In genomic region chr1:67053785-67054759, GRCh38 we compare ENCODE assay signal across 8 cellular contexts. TPM values are rescaled to one million over a fixed set of nuclear protein-coding genes. Genes with fewer than 3 reads are reported as not detected.
DNase-seq lines count a peak whose midpoint lies in the region; ATAC-seq, FAIRE-seq and TF ChIP-seq lines count a peak whose summit lies in the region.

TSS of gene SLC35D1 (minus strand) at chr1:67054148. CDS start at chr1:67054013, 135 bp downstream.

- H3K9ac ChIP-seq in adipocyte (ENCODE audit: low read length), result peak within 1 kb of the TSS; percentile 90

- H3K36me3 Mint-ChIP-seq in T-cell, result peaks cover 12% of the 10 kb centered on the region
- H3K36me3 Mint-ChIP-seq in progenitor cell of endocrine pancreas (ENCODE audit: insufficient read depth), result peaks cover 3% of the 10 kb centered on the region

- H3K27me3 Mint-ChIP-seq in T-cell (no peaks in the 10 kb centered on the region), progenitor cell of endocrine pancreas (peaks cover under 1% of the 10 kb centered on the region)

- intact Hi-C loops in left cardiac atrium (cut with DNase I), result loop anchor here in 1 of 2 donors (5.0 kb wide), 1 partner anchor 122 kb away; no protein-coding TSS in a partner anchor

- CTCF ChIA-PET in T-cell (lab: Charles Lee), result interaction anchor here (0.6 to 1.3 kb wide), 7 partner anchors 58 to 289 kb away, joined by 3 to 9 read pairs (median 4); no protein-coding TSS in a partner anchor

- POLR2A ChIA-PET in T-cell (lab: Charles Lee), result interaction anchor here (0.5 to 1.5 kb wide), 6 partner anchors 36 to 750 kb away, joined by 3 read pairs; partner anchors contain the start of genes DNAI4 (in 1 of the 2) and MIER1 (in 1 of the 2)

- TF ChIP-seq CTCF in progenitor cell of endocrine pancreas (IDR thresholded peaks at IDR 0.05; ENCODE audit: unreplicated experiment), result no peak

- H3K27ac Mint-ChIP-seq in T-cell, result peak within 1 kb of the TSS; percentile 92 to 96
- H3K27ac Mint-ChIP-seq in progenitor cell of endocrine pancreas, result peak within 1 kb of the TSS; percentile 98

- no peaks in the 10 kb centered on the region for H3K9me3 Mint-ChIP-seq in T-cell
- H3K9me3 Mint-ChIP-seq in progenitor cell of endocrine pancreas (ENCODE audit: low read depth), result no peaks in the 10 kb centered on the region

- H3K4me3 Mint-ChIP-seq in T-cell, result peak within 1 kb of the TSS; percentile 87 to 93 (median 89)
- H3K4me3 Mint-ChIP-seq in progenitor cell of endocrine pancreas (ENCODE audit: low read depth), result peak within 1 kb of the TSS; percentile 87

- peak; percentile 78; the same call in 1 of the 2 replicates for TF ChIP-seq POLR2A in GM12892 (IDR thresholded peaks at IDR 0.05; ENCODE audit: low read depth, low read length)

- peak; percentile 82 for ATAC-seq in HG02678 (IDR thresholded peaks at IDR 0.05; ENCODE audit: unreplicated experiment)
- peak; percentile 79 to 85 (median 84) for ATAC-seq in T-cell (replicated peaks in 1 of 4)
- ATAC-seq in left cardiac atrium, result peak; percentile 86

- no peaks in the 10 kb centered on the region for H3K9me3 ChIP-seq in adipocyte (ENCODE audit: control insufficient read depth, low read length)

- peak; percentile 92 for FAIRE-seq in GM12892 (lab: Jason Lieb, UNC)

- peaks cover 12% of the 10 kb centered on the region for H3K36me3 ChIP-seq in adipocyte (ENCODE audit: control insufficient read depth, insufficient read depth, low read length, severe bottlenecking)

- peak within 1 kb of the TSS; percentile 95 for H3K4me3 ChIP-seq in adipocyte (ENCODE audit: low read length)

- H3K27me3 ChIP-seq in adipocyte (replicated peaks; ENCODE audit: control insufficient read depth, insufficient read depth, low read length), result no peaks in the 10 kb centered on the region

- DNase-seq in GM12892 (ENCODE audit: insufficient read length), result peak; percentile 70
- DNase-seq in NCI-H1105 (lab: John Stamatoyannopoulos, UW), result peak; percentile 91
- peak; percentile 50 to 80 (median 70) for DNase-seq in T-cell
- DNase-seq in adipocyte (ENCODE audit: low read depth), result peak; percentile 75
- peak; percentile 76 for DNase-seq in left cardiac atrium
- DNase-seq in progenitor cell of endocrine pancreas (ENCODE audit: low spot score, unreplicated experiment), result peak; percentile 83
- peak; percentile 70 for DNase-seq in ureter (ENCODE audit: low spot score)

- peaks cover 22% of the 10 kb centered on the region for H3K4me1 ChIP-seq in adipocyte (ENCODE audit: control insufficient read depth, insufficient read depth, low read length)

- H3K4me1 Mint-ChIP-seq in T-cell (peaks cover 30 to 34% (median 30%) of the 10 kb centered on the region in 3 donors), progenitor cell of endocrine pancreas (ENCODE audit: low read depth) (peaks cover 20% of the 10 kb centered on the region)

RNA-seq across cellular contexts. Expression of gene SLC35D1, which starts in this region (rescaled TPM):
- polyA plus RNA-seq in GM12892 (2012; ENCODE audit: missing spikeins), result 5.6 TPM
- total RNA-seq in T-cell (10 to 100 TPM; 11.7 to 16.0 (median 15.2) TPM), left cardiac atrium (1 to 10 TPM; 2.6 to 4.5 TPM), progenitor cell of endocrine pancreas (11.9 and 12.2 TPM in 2 replicates), ureter (27.6 TPM)

Comparison
In these comparisons a context has a peak if more than half of its experiments do, and no peak if none do; other contexts are left out.
1. Peak in every context shown above with its lines: DNase-seq, ATAC-seq and H3K4me3 ChIP-seq.